Comparison of ENCODE assay signal across 8 cellular contexts in the genomic region with DNA sequence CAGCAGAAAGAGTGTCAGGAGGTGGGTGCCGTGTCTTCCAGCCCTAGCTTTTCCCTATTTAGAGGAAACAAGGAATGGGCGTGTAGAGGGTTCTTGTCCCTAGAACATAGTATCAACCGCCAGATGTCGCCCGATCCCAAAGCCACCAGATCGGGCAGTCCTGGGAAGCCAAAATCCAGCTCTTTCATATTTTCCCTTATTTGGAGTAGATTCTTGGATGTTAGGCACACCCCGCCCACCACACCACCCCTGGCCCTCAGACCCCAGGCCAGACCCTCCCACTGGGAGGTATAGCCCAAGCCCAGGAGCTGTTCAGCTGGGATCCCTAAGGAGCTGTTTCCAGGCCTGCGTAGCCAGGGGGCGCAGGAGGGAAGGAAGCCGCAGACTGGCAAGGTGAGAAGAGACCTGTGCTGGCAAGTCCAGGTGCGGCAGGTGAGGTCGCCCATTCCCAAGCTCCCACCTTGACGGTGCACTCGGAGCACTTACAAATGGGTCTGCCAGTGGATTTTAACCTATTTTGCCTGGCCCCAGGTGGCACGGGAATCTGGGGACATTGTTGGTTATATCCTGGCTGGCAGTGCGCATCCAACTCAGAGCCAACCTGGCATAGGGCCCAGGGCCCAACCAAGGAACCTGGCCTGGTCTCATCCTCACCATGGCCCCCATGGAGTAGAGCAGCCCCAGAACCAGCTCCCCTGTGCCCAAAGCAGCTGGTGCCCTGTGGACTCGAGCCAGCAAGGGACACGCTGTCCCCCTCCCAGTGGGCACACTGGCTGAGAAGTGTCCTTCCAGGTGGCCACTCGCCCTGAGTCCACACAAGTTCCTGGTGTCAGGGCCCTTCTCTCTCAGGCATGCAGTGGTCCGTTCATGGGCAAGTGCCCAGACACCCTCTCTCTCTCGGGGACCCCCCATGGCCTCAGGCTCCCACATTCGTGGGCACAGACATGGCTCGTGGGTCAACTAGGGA. TPM values are rescaled to one million over a fixed set of nuclear protein-coding genes. Genes with fewer than 3 reads are reported as not detected.
DNase-seq lines count a peak whose midpoint lies in the region; ATAC-seq and TF ChIP-seq lines count a peak whose summit lies in the region.

No MANE protein-coding gene starts in this region.

- H2AFZ ChIP-seq in trophoblast cell (ENCODE audit: insufficient read depth, low read length, poor library complexity): peak overlapping the region; percentile 37

- intact Hi-C loops in A673 (cut with micrococcal nuclease; ENCODE audit: unreplicated experiment): no loop called here
- intact Hi-C loops in Right ventricle myocardium superior (cut with DNase I): no loop called here

- H3K18ac ChIP-seq in trophoblast cell (ENCODE audit: low read length): peak overlapping the region; percentile 97

- peak overlapping the region; percentile 97 for H3K14ac ChIP-seq in trophoblast cell (ENCODE audit: low read length)

- H2BK12ac ChIP-seq in trophoblast cell (ENCODE audit: low read length): peak overlapping the region; percentile 87

- peak; percentile 75 for TF ChIP-seq CTCF in A673 (conservative IDR thresholded peaks at IDR 0.05; ENCODE audit: low read depth, low read length)

- peak overlapping the region; percentile 88 for H3K9ac ChIP-seq in trophoblast cell (ENCODE audit: low read length)

- H3K27me3 Mint-ChIP-seq in activated naive CD8-positive, alpha-beta T cell treated with anti-CD3 and anti-CD28 coated beads for 36 hours: no peaks in the 10 kb centered on the region

- CTCF ChIA-PET in A673 (lab: Charles Lee): interaction anchor here (0.6 to 1.3 kb wide), 6 partner anchors 10 to 446 kb away, joined by 3 to 8 read pairs (median 4); no protein-coding TSS in a partner anchor

- H3K4me3 ChIP-seq in A673 (ENCODE audit: low read depth, low read length, poor library complexity, severe bottlenecking): peak overlapping the region; percentile 46
- H3K4me3 ChIP-seq in trophoblast cell (ENCODE audit: low read depth, low read length): peak overlapping the region; percentile 72

- H2AK5ac ChIP-seq in trophoblast cell (ENCODE audit: low read length): peak overlapping the region; percentile 87

- H3K36me3 ChIP-seq in A673 (ENCODE audit: insufficient read depth, low read length, poor library complexity, severe bottlenecking) (no peaks in the 10 kb centered on the region), trophoblast cell (ENCODE audit: control insufficient read depth in 1 of 2, insufficient read depth in 2 of 2, low read length in 2 of 2) (peaks cover 7 to 12% of the 10 kb centered on the region in 2 experiments)

- BruUV-seq in A673 (replicated peaks; lab: Mats Ljungman, UMichigan): no TSS peak

- H3K27me3 ChIP-seq in A673 (replicated peaks; ENCODE audit: insufficient read depth, low read depth, low read length, poor library complexity) (no peaks in the 10 kb centered on the region), trophoblast cell (ENCODE audit: insufficient read depth, low read length) (no peaks in the 10 kb centered on the region)

- WGBS in trophoblast cell (ENCODE audit: extremely low coverage, insufficient coverage, insufficient read length): no CpG with 5 or more reads among the region's 23 CpGs

- H2BK5ac ChIP-seq in trophoblast cell (ENCODE audit: low read depth, low read length, poor library complexity): peak overlapping the region; percentile 81

- H3K9me3 ChIP-seq in A673 (ENCODE audit: low read depth, low read length, poor library complexity, severe bottlenecking) (no peaks in the 10 kb centered on the region), trophoblast cell (ENCODE audit: insufficient read depth, low read depth, low read length) (no peaks in the 10 kb centered on the region)

- H3K27ac ChIP-seq in A673 (ENCODE audit: low read depth, low read length, poor library complexity, severe bottlenecking) (peak overlapping the region; percentile 76), trophoblast cell (ENCODE audit: low read depth, low read length) (peak overlapping the region; percentile 87)

- no peak for ATAC-seq in Right ventricle myocardium superior (ENCODE audit: poor library complexity)
- ATAC-seq in GM19397 (IDR thresholded peaks at IDR 0.05; ENCODE audit: unreplicated experiment): no peak
- no peak for ATAC-seq in GM19463 (IDR thresholded peaks at IDR 0.05; ENCODE audit: unreplicated experiment)

- POLR2A ChIA-PET in A673 (lab: Charles Lee; ENCODE audit: low non-redundant PET): no interaction called here

- peaks cover 43% of the 10 kb centered on the region for H3K79me1 ChIP-seq in trophoblast cell (ENCODE audit: low read length)

- H3K9me3 Mint-ChIP-seq in activated naive CD8-positive, alpha-beta T cell treated with anti-CD3 and anti-CD28 coated beads for 36 hours: no peaks in the 10 kb centered on the region

- peaks cover 12% of the 10 kb centered on the region for H3K4me1 Mint-ChIP-seq in activated naive CD8-positive, alpha-beta T cell treated with anti-CD3 and anti-CD28 coated beads for 36 hours

- peak overlapping the region; percentile 64 for H2BK120ac ChIP-seq in trophoblast cell (ENCODE audit: insufficient read depth, low read length, poor library complexity)

- H3K4me2 ChIP-seq in trophoblast cell (ENCODE audit: low read length): peak overlapping the region; percentile 77

- no peak overlapping the region for H3K23ac ChIP-seq in trophoblast cell (ENCODE audit: low read length)

- H3K4me1 ChIP-seq in A673 (ENCODE audit: insufficient read depth, low read length, poor library complexity, severe bottlenecking) (peaks cover 16% of the 10 kb centered on the region), trophoblast cell (ENCODE audit: control insufficient read depth in 1 of 2, insufficient read depth in 2 of 2, low read length in 2 of 2) (peaks cover 14 to 28% of the 10 kb centered on the region in 2 experiments)

- H3K36me3 Mint-ChIP-seq in activated naive CD8-positive, alpha-beta T cell treated with anti-CD3 and anti-CD28 coated beads for 36 hours: peaks cover 12% of the 10 kb centered on the region

- peaks cover 41% of the 10 kb centered on the region for H3K79me2 ChIP-seq in trophoblast cell (ENCODE audit: control insufficient read depth, insufficient read depth, low read length, poor library complexity)

- peak overlapping the region; percentile 68 for H4K8ac ChIP-seq in trophoblast cell (ENCODE audit: low read depth, low read length)

- peak overlapping the region; percentile 86 for H4K12ac ChIP-seq in trophoblast cell (ENCODE audit: low read depth, low read length)

- DNase-seq in A673 (ENCODE audit: low spot score) (peak; percentile 81), GM03348 (ENCODE audit: low spot score) (peak; percentile 64), NCI-H1930 (lab: John Stamatoyannopoulos, UW) (peak; percentile 69 to 76), Right ventricle myocardium superior (peak; percentile 76), trophoblast cell (peak; percentile 51 to 70)
- DNase-seq in activated naive CD8-positive, alpha-beta T cell treated with anti-CD3 and anti-CD28 coated beads for 36 hours: no peak

- peak overlapping the region; percentile 82 for H3K4ac ChIP-seq in trophoblast cell (ENCODE audit: low read depth, low read length)

- H3K4me3 Mint-ChIP-seq in activated naive CD8-positive, alpha-beta T cell treated with anti-CD3 and anti-CD28 coated beads for 36 hours: peak overlapping the region; percentile 81

- H3K27ac Mint-ChIP-seq in activated naive CD8-positive, alpha-beta T cell treated with anti-CD3 and anti-CD28 coated beads for 36 hours: peak overlapping the region; percentile 42

- H4K91ac ChIP-seq in trophoblast cell (ENCODE audit: low read depth, low read length): peak overlapping the region; percentile 94

RNA-seq across cellular contexts. Expression of gene FLNA, which starts 0.8 kb away (rescaled TPM):
- total RNA-seq in A673 (2021): 1,123 and 1,210 TPM in 2 replicates
- 100 to 1,000 TPM; 694 to 696 TPM for total RNA-seq in activated naive CD8-positive, alpha-beta T cell treated with anti-CD3 and anti-CD28 coated beads for 36 hours
- 216 TPM for total RNA-seq in Right ventricle myocardium superior
- 739 and 796 TPM in 2 replicates for polyA plus RNA-seq in trophoblast cell (2013)

RNA-seq across cellular contexts. Expression of gene EMD, which starts 5.5 kb away (rescaled TPM):
- total RNA-seq in A673 (2021) (79.6 and 84.7 TPM in 2 replicates), Right ventricle myocardium superior (49.2 TPM)
- 100 to 1,000 TPM; 110 to 112 TPM for total RNA-seq in activated naive CD8-positive, alpha-beta T cell treated with anti-CD3 and anti-CD28 coated beads for 36 hours
- polyA plus RNA-seq in trophoblast cell (2013): 70.7 and 72.7 TPM in 2 replicates

RNA-seq across cellular contexts. Expression of gene RPL10, which starts 24.6 kb away (rescaled TPM):
- total RNA-seq in A673 (2021) (2,429 and 2,445 TPM in 2 replicates), Right ventricle myocardium superior (2,020 TPM)
- 1,000 to 10,000 TPM; 2,967 to 3,168 TPM for total RNA-seq in activated naive CD8-positive, alpha-beta T cell treated with anti-CD3 and anti-CD28 coated beads for 36 hours
- polyA plus RNA-seq in trophoblast cell (2013): 2,879 and 2,940 TPM in 2 replicates

RNA-seq across cellular contexts. Expression of gene DNASE1L1, which starts 35.4 kb away (rescaled TPM):
- total RNA-seq in A673 (2021) (6.8 and 8.3 TPM in 2 replicates), Right ventricle myocardium superior (57.7 TPM)
- 10 to 100 TPM; 12.4 to 12.7 TPM for total RNA-seq in activated naive CD8-positive, alpha-beta T cell treated with anti-CD3 and anti-CD28 coated beads for 36 hours
- polyA plus RNA-seq in trophoblast cell (2013): 19.1 and 20.0 TPM in 2 replicates

RNA-seq across cellular contexts. Expression of gene TAFAZZIN, which starts 37.7 kb away (rescaled TPM):
- total RNA-seq in A673 (2021) (41.8 and 55.8 TPM in 2 replicates), Right ventricle myocardium superior (36.1 TPM)
- 10 to 100 TPM; 35.1 to 35.8 TPM for total RNA-seq in activated naive CD8-positive, alpha-beta T cell treated with anti-CD3 and anti-CD28 coated beads for 36 hours
- 14.4 and 14.7 TPM in 2 replicates for polyA plus RNA-seq in trophoblast cell (2013)
